In genomic region chr3:15098503-15099363, GRCh38 we compare ENCODE assay signal across 8 cellular contexts. TPM values are rescaled to one million over a fixed set of nuclear protein-coding genes. Genes with fewer than 3 reads are reported as not detected.
DNase-seq lines count a peak whose midpoint lies in the region; ATAC-seq and TF ChIP-seq lines count a peak whose summit lies in the region.

Gene RBSN (minus strand): TSS chr3:15099148. CDS start chr3:15096120, 3,028 bp downstream.

- DNase-seq in GM12865 (ENCODE audit: low read depth) (peak; percentile 97), NCI-H1105 treated with DMSO at 0.1 percent for 48 hours (lab: John Stamatoyannopoulos, UW) (peak; percentile 74), SW480 (ENCODE audit: low spot score) (peak; percentile 93), adipocyte (ENCODE audit: low read depth) (peak; percentile 99), cardiac muscle cell (ENCODE audit: low read depth in 1 of 2, low spot score in 1 of 2) (peak; percentile 94 to 97), tibial artery (peak; percentile 95 to 97)

- H2AFZ ChIP-seq in parathyroid adenoma, result peak within 1 kb of the TSS; percentile 95

- no peak for TF ChIP-seq CTCF in GM12865 (IDR thresholded peaks at IDR 0.05; ENCODE audit: insufficient read depth, low read depth, low read length, missing control alignments)
- no peak for TF ChIP-seq CTCF in cardiac muscle cell (IDR thresholded peaks at IDR 0.05; ENCODE audit: low read depth, low read length)
- no peak for TF ChIP-seq CTCF in parathyroid adenoma (IDR thresholded peaks at IDR 0.05)
- no peak for TF ChIP-seq CTCF in tibial artery (IDR thresholded peaks at IDR 0.05)

- peaks cover 28% of the 10 kb centered on the region for H3K4me1 ChIP-seq in adipocyte (ENCODE audit: control insufficient read depth, insufficient read depth, low read length)
- H3K4me1 ChIP-seq in cardiac muscle cell (ENCODE audit: low read depth), result no peaks in the 10 kb centered on the region
- H3K4me1 ChIP-seq in parathyroid adenoma, result peaks cover 21% of the 10 kb centered on the region
- H3K4me1 ChIP-seq in tibial artery, result peaks cover 0 to 70% (median 48%) of the 10 kb centered on the region in 4 donors

- H3K9me3 ChIP-seq in adipocyte (ENCODE audit: control insufficient read depth, low read length), result no peaks in the 10 kb centered on the region
- H3K9me3 ChIP-seq in cardiac muscle cell (ENCODE audit: low read depth), result no peaks in the 10 kb centered on the region
- no peaks in the 10 kb centered on the region for H3K9me3 ChIP-seq in parathyroid adenoma (ENCODE audit: control insufficient read depth, low read length)
- H3K9me3 ChIP-seq in tibial artery, result no peaks in the 10 kb centered on the region

- ATAC-seq in HG02678 (IDR thresholded peaks at IDR 0.05; ENCODE audit: unreplicated experiment), result peak; percentile 90

- H3K4me3 ChIP-seq in GM12865 (ENCODE audit: low read depth, low read length) (peak within 1 kb of the TSS; percentile 95), adipocyte (ENCODE audit: low read length) (peak within 1 kb of the TSS; percentile 84), cardiac muscle cell (peak within 1 kb of the TSS; percentile 42), parathyroid adenoma (ENCODE audit: low read depth, low read length) (peak within 1 kb of the TSS; percentile 83), tibial artery (peak within 1 kb of the TSS; percentile 78 to 87)

- H3K27me3 ChIP-seq in adipocyte (replicated peaks; ENCODE audit: control insufficient read depth, insufficient read depth, low read length) (no peaks in the 10 kb centered on the region), cardiac muscle cell (no peaks in the 10 kb centered on the region), parathyroid adenoma (ENCODE audit: control insufficient read depth, insufficient read depth, low read length) (no peaks in the 10 kb centered on the region), tibial artery (no peaks in the 10 kb centered on the region)

- peaks cover 19% of the 10 kb centered on the region for H3K36me3 ChIP-seq in adipocyte (ENCODE audit: control insufficient read depth, insufficient read depth, low read length, severe bottlenecking)
- H3K36me3 ChIP-seq in cardiac muscle cell, result peaks cover 16% of the 10 kb centered on the region
- H3K36me3 ChIP-seq in parathyroid adenoma (ENCODE audit: control insufficient read depth, insufficient read depth, low read length), result no peaks in the 10 kb centered on the region
- H3K36me3 ChIP-seq in tibial artery, result peaks cover 15 to 25% (median 16%) of the 10 kb centered on the region in 3 donors

- H3K27ac ChIP-seq in cardiac muscle cell, result peak within 1 kb of the TSS; percentile 65
- H3K27ac ChIP-seq in parathyroid adenoma, result peak within 1 kb of the TSS; percentile 79
- peak within 1 kb of the TSS; percentile 88 to 89 for H3K27ac ChIP-seq in tibial artery

- H3K9ac ChIP-seq in adipocyte (ENCODE audit: low read length), result peak within 1 kb of the TSS; percentile 90
- H3K9ac ChIP-seq in parathyroid adenoma, result peak within 1 kb of the TSS; percentile 47

- intact Hi-C loops in tibial artery (cut with DNase I; ENCODE audit: low total_unique reads), result no loop called here

- peaks cover 12% of the 10 kb centered on the region for H3K79me2 ChIP-seq in parathyroid adenoma

- H3K4me2 ChIP-seq in parathyroid adenoma (ENCODE audit: low read length), result peak within 1 kb of the TSS; percentile 92

RNA-seq across cellular contexts. Expression of gene RBSN, which starts in this region (rescaled TPM):
- total RNA-seq in cardiac muscle cell, result 22.9 and 32.0 TPM in 2 replicates
- polyA plus RNA-seq in cardiac muscle cell, result 22.6 and 33.1 TPM in 2 replicates

Comparison
In these comparisons a context has a peak if more than half of its experiments do, and no peak if none do; other contexts are left out.
1. Peak in every context shown above with its lines: DNase-seq, ATAC-seq, H3K4me3 ChIP-seq and H3K27ac ChIP-seq.
2. H3K4me3 ChIP-seq: peak in every context shown above with its lines; median percentile 95 in GM12865; 84 in adipocyte; 83 in parathyroid adenoma; 82 in tibial artery; 42 in cardiac muscle cell.